17 cellular contexts compared by ENCODE assay signal in the genomic region with DNA sequence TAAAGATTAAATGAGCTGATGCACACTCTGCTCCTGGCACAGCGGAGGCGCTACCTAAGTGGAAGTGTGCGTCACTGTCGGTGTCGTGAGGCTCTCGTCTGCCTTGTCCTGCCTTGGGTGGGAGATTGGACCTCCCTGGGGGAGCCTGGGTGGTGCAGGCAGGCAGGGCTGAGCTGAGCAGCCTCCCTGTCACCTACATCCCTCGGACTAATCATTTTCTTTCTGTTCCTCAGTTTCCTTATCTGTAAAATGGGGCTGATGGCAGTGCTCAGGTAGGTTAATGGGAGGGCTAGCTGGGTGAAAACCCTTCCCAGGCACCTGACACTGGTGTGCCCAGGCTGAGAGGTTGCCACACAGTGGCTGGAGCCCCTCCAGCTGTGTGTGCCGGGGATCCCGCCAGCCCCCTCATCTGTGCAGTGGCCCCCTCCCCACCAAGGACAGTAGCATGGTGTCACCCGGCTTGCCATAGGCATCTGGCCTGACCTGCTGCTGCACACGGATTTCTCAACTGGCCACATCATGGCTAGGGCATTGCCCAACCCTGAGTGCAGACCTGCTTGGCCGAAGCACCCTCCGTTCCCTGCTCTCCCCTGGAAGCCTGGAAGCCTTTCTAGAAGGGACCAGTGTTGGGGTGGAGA. TPM values are rescaled to one million over a fixed set of nuclear protein-coding genes. Genes with fewer than 3 reads are reported as not detected.
DNase-seq lines count a peak whose midpoint lies in the region; ATAC-seq, FAIRE-seq and TF ChIP-seq lines count a peak whose summit lies in the region.
"Had no signal": no experiment of that assay in that cellular context is flagged by ENCODE, and none has a peak within 500 bp of the region (broad histone marks: within the 10 kb centered on the region; RNA-seq: fewer than 3 reads in every experiment).

No MANE protein-coding gene starts in this region.

- H3K79me2 ChIP-seq in HepG2 (ENCODE audit: insufficient read depth, low read length), result no peaks in the 10 kb centered on the region

- no peak for TF ChIP-seq POLR2A in HepG2 (IDR thresholded peaks at IDR 0.05; ENCODE audit: insufficient read depth in 1 of 2, low read depth in 2 of 2, low read length in 2 of 2)

- H3K4me1 Mint-ChIP-seq in stimulated activated naive CD8-positive, alpha-beta T cell treated with anti-CD3 and anti-CD28 coated beads, Interleukin-15, Interleukin-2, amounts not matched to agents 100 ng/mL and 50 ng/mL, for 24 hours (ENCODE audit: low read depth), result peaks cover 93% of the 10 kb centered on the region
- H3K4me1 Mint-ChIP-seq in stimulated activated naive CD8-positive, alpha-beta T cell treated with anti-CD3 and anti-CD28 coated beads, Interleukin-15, amount 100 ng/mL, for 72 hours, result peaks cover 93% of the 10 kb centered on the region
- H3K4me1 Mint-ChIP-seq in activated CD4-positive, alpha-beta memory T cell treated with anti-CD3 and anti-CD28 coated beads for 36 hours (ENCODE audit: low read depth), result peaks cover 79% of the 10 kb centered on the region

- no peak for FAIRE-seq in HepG2 (lab: Jason Lieb, UNC)
- FAIRE-seq: urothelium cell line had no signal

- no peaks in the 10 kb centered on the region for H3K36me3 ChIP-seq in HepG2 (replicated peaks in 1 of 2; ENCODE audit: control insufficient read depth in 1 of 2, insufficient read depth in 2 of 2, low read length in 2 of 2)
- H3K36me3 ChIP-seq: esophagus muscularis mucosa, Peyer's patch had no signal

- H3K27me3 ChIP-seq in HepG2 (ENCODE audit: control insufficient read depth in 1 of 2, insufficient read depth in 2 of 2, low read length in 2 of 2), result peaks cover 2 to 26% of the 10 kb centered on the region in 2 experiments; a peak in 3 of 5 replicates
- H3K27me3 ChIP-seq: esophagus muscularis mucosa, Peyer's patch had no signal

- H3K36me3 Mint-ChIP-seq in stimulated activated naive CD8-positive, alpha-beta T cell treated with anti-CD3 and anti-CD28 coated beads, Interleukin-15, Interleukin-2, amounts not matched to agents 100 ng/mL and 50 ng/mL, for 24 hours (ENCODE audit: low read depth), result peaks cover 17% of the 10 kb centered on the region
- peaks cover 15% of the 10 kb centered on the region for H3K36me3 Mint-ChIP-seq in activated CD4-positive, alpha-beta memory T cell treated with anti-CD3 and anti-CD28 coated beads for 36 hours

- TF ChIP-seq RAD21 in HepG2 (CRISPR knock-in tag; IDR thresholded peaks at IDR 0.05), result no peak

- ATAC-seq in stimulated activated naive CD8-positive, alpha-beta T cell treated with anti-CD3 and anti-CD28 coated beads, Interleukin-15, amount 100 ng/mL, for 72 hours, result no peak
- ATAC-seq in HepG2, result peak; percentile 5; the same call in 2 of the 3 replicates
- no peak for ATAC-seq in GM18502 (IDR thresholded peaks at IDR 0.05; ENCODE audit: poor library complexity, unreplicated experiment)
- ATAC-seq: GM23338; left colon; stimulated activated naive B cell treated with anti-CD40 and anti-IgM and Interleukin-4, amounts not matched to agents 10 μg/mL and 1 μg/mL and 100 μg/mL, for 72 hours had no signal

- POLR2A ChIA-PET in activated CD4-positive, alpha-beta memory T cell treated with anti-CD3 and anti-CD28 coated beads for 36 hours (lab: Charles Lee), result interaction anchor here (1.4 kb wide), 1 partner anchor 68 kb away, joined by 3 read pairs; no protein-coding TSS in a partner anchor
- POLR2A ChIA-PET in HepG2 (lab: Yijun Ruan, JAX), result interaction anchor here (0.6 kb wide), 1 partner anchor 21 kb away, joined by 4 read pairs; no protein-coding TSS in a partner anchor

- H3K27ac ChIP-seq in HepG2 (ENCODE audit: extremely low read length, insufficient read depth, low read length), result no peak overlapping the region
- H3K27ac ChIP-seq: esophagus muscularis mucosa had no signal

- no peaks in the 10 kb centered on the region for H3K27me3 Mint-ChIP-seq in stimulated activated naive CD8-positive, alpha-beta T cell treated with anti-CD3 and anti-CD28 coated beads, Interleukin-15, Interleukin-2, amounts not matched to agents 100 ng/mL and 50 ng/mL, for 24 hours
- H3K27me3 Mint-ChIP-seq in stimulated activated naive CD8-positive, alpha-beta T cell treated with anti-CD3 and anti-CD28 coated beads, Interleukin-15, amount 100 ng/mL, for 72 hours, result no peaks in the 10 kb centered on the region
- no peaks in the 10 kb centered on the region for H3K27me3 Mint-ChIP-seq in activated CD4-positive, alpha-beta memory T cell treated with anti-CD3 and anti-CD28 coated beads for 36 hours
- H3K27me3 Mint-ChIP-seq: stimulated activated naive B cell treated with anti-CD40 and anti-IgM and Interleukin-4, amounts not matched to agents 10 μg/mL and 1 μg/mL and 100 μg/mL, for 72 hours had no signal

- H3K4me2 ChIP-seq in HepG2 (ENCODE audit: low read depth, low read length), result no peak overlapping the region
- H3K4me2 ChIP-seq: GM23338 had no signal

- DNase-seq in stimulated activated naive CD8-positive, alpha-beta T cell treated with anti-CD3 and anti-CD28 coated beads, Interleukin-15, amount 100 ng/mL, for 72 hours, result no peak
- DNase-seq in activated CD4-positive, alpha-beta memory T cell treated with anti-CD3 and anti-CD28 coated beads for 36 hours, result no peak
- DNase-seq in HepG2 (ENCODE audit: low spot score) (no peak), T1000 (lab: John Stamatoyannopoulos, UW) (no peak), occipital lobe (lab: John Stamatoyannopoulos, UW) (no peak)
- DNase-seq: cortex of kidney; NCI-H1417; stimulated activated CD4-positive, alpha-beta T cell treated with anti-CD3 and anti-CD28 coated beads, Interleukin-4, amount 100 ng/mL, for 4 hours; stimulated activated naive B cell treated with anti-CD40 and anti-IgM and Interleukin-4, amounts not matched to agents 10 μg/mL and 1 μg/mL and 100 μg/mL, for 72 hours had no signal

- H3K9me3 ChIP-seq in HepG2 (ENCODE audit: low read length), result no peaks in the 10 kb centered on the region
- H3K9me3 ChIP-seq: esophagus muscularis mucosa, Peyer's patch had no signal

- BruUV-seq in HepG2 (replicated peaks; lab: Mats Ljungman, UMichigan), result no TSS peak

- intact Hi-C loops in activated CD4-positive, alpha-beta memory T cell treated with anti-CD3 and anti-CD28 coated beads for 36 hours (cut with micrococcal nuclease), result no loop called here
- intact Hi-C loops in HepG2 (cut with micrococcal nuclease; ENCODE audit: unreplicated experiment), result no loop called here

- in situ Hi-C loops in HepG2 (cut with HindIII; ENCODE audit: extremely low pct_ligation_motif_present, low pct_unique_long_range_greater_than_20kb), result loop anchor here (5.0 kb wide), 1 partner anchor 52 kb away; no protein-coding TSS in a partner anchor

- H3K4me3 Mint-ChIP-seq in stimulated activated naive CD8-positive, alpha-beta T cell treated with anti-CD3 and anti-CD28 coated beads, Interleukin-15, Interleukin-2, amounts not matched to agents 100 ng/mL and 50 ng/mL, for 24 hours, result no peak overlapping the region
- H3K4me3 Mint-ChIP-seq in stimulated activated naive CD8-positive, alpha-beta T cell treated with anti-CD3 and anti-CD28 coated beads, Interleukin-15, amount 100 ng/mL, for 72 hours, result peak overlapping the region in 1 of 2 donors; percentile 61
- no peak overlapping the region for H3K4me3 Mint-ChIP-seq in activated CD4-positive, alpha-beta memory T cell treated with anti-CD3 and anti-CD28 coated beads for 36 hours
- H3K4me3 Mint-ChIP-seq: GM23338; nephron; stimulated activated naive B cell treated with anti-CD40 and anti-IgM and Interleukin-4, amounts not matched to agents 10 μg/mL and 1 μg/mL and 100 μg/mL, for 72 hours had no signal

- 74% methylated on average over 11 of the region's 13 CpGs for WGBS in HepG2 (ENCODE audit: low lambda C conversion rate)

- H3K9ac ChIP-seq in HepG2 (ENCODE audit: insufficient read depth, low read depth, low read length), result no peak overlapping the region

- no peak overlapping the region for H2AFZ ChIP-seq in HepG2 (ENCODE audit: low read length)
- H2AFZ ChIP-seq: GM23338 had no signal

- no peak overlapping the region for H3K4me3 ChIP-seq in HepG2 (replicated peaks in 1 of 3; ENCODE audit: insufficient read depth in 1 of 3, low read depth in 2 of 3, low read length in 3 of 3)
- H3K4me3 ChIP-seq: esophagus muscularis mucosa, GM23338, Peyer's patch had no signal

- TF ChIP-seq EP300 in HepG2 (IDR thresholded peaks at IDR 0.05; ENCODE audit: low read depth in 2 of 2, low read length in 2 of 2) (no peak), HepG2 (CRISPR knock-in tag; IDR thresholded peaks at IDR 0.05; ENCODE audit: borderline replicate concordance) (no peak)

- no peaks in the 10 kb centered on the region for H3K9me3 Mint-ChIP-seq in stimulated activated naive CD8-positive, alpha-beta T cell treated with anti-CD3 and anti-CD28 coated beads, Interleukin-15, Interleukin-2, amounts not matched to agents 100 ng/mL and 50 ng/mL, for 24 hours
- H3K9me3 Mint-ChIP-seq in stimulated activated naive CD8-positive, alpha-beta T cell treated with anti-CD3 and anti-CD28 coated beads, Interleukin-15, amount 100 ng/mL, for 72 hours, result no peaks in the 10 kb centered on the region
- no peaks in the 10 kb centered on the region for H3K9me3 Mint-ChIP-seq in activated CD4-positive, alpha-beta memory T cell treated with anti-CD3 and anti-CD28 coated beads for 36 hours
- H3K9me3 Mint-ChIP-seq: GM23338; nephron; stimulated activated naive B cell treated with anti-CD40 and anti-IgM and Interleukin-4, amounts not matched to agents 10 μg/mL and 1 μg/mL and 100 μg/mL, for 72 hours had no signal

- no peaks in the 10 kb centered on the region for H4K20me1 ChIP-seq in HepG2 (ENCODE audit: insufficient read depth, low read length)

- peak overlapping the region; percentile 61 for H3K27ac Mint-ChIP-seq in stimulated activated naive CD8-positive, alpha-beta T cell treated with anti-CD3 and anti-CD28 coated beads, Interleukin-15, Interleukin-2, amounts not matched to agents 100 ng/mL and 50 ng/mL, for 24 hours
- peak overlapping the region in 1 of 2 donors; percentile 57 for H3K27ac Mint-ChIP-seq in stimulated activated naive CD8-positive, alpha-beta T cell treated with anti-CD3 and anti-CD28 coated beads, Interleukin-15, amount 100 ng/mL, for 72 hours
- H3K27ac Mint-ChIP-seq in activated CD4-positive, alpha-beta memory T cell treated with anti-CD3 and anti-CD28 coated beads for 36 hours, result peak overlapping the region; percentile 62
- H3K27ac Mint-ChIP-seq: GM23338; nephron; stimulated activated naive B cell treated with anti-CD40 and anti-IgM and Interleukin-4, amounts not matched to agents 10 μg/mL and 1 μg/mL and 100 μg/mL, for 72 hours had no signal

- no peak for TF ChIP-seq CTCF in HepG2 (CRISPR knock-in tag; IDR thresholded peaks at IDR 0.05)

- CTCF ChIA-PET in activated CD4-positive, alpha-beta memory T cell treated with anti-CD3 and anti-CD28 coated beads for 36 hours (lab: Charles Lee), result interaction anchor here (1.0 to 1.1 kb wide), 2 partner anchors 57 to 536 kb away, joined by 3 read pairs; no protein-coding TSS in a partner anchor
- CTCF ChIA-PET in HepG2 (lab: Yijun Ruan, JAX; ENCODE audit: low intra/inter-chr PET ratio, low total read pairs), result no interaction called here

- peaks cover 35% of the 10 kb centered on the region for H3K4me1 ChIP-seq in HepG2 (ENCODE audit: insufficient read depth, low read length)

RNA-seq across cellular contexts. Expression of a gene that starts 4.3 kb away (rescaled TPM):
- 100 to 1,000 TPM in 1 of 2 experiments, 10 to 100 TPM in 1; 100.0 to 107 TPM for total RNA-seq in activated CD4-positive, alpha-beta memory T cell treated with anti-CD3 and anti-CD28 coated beads for 36 hours
- total RNA-seq in HepG2 (2016; rRNA removed; fragmentation: Illumina TruSeq; extraction: Trizol) (2.3 and 4.3 TPM in 2 replicates), occipital lobe (8.7 TPM)
- total RNA-seq in HepG2 (2016; cell fraction: cytosol; rRNA removed; fragmentation: Illumina TruSeq; extraction: Trizol; ENCODE audit: low read depth), result 0.51 and 1.3 TPM in 2 replicates
- total RNA-seq in HepG2 (2016; cell fraction: insoluble cytoplasmic fraction; rRNA removed; fragmentation: Illumina TruSeq; extraction: Trizol), result 2.5 and 4.5 TPM in 2 replicates
- 1.1 and 1.8 TPM in 2 replicates for total RNA-seq in HepG2 (2016; cell fraction: membrane; rRNA removed; fragmentation: Illumina TruSeq; extraction: Trizol)
- 3.9 and 5.9 TPM in 2 replicates for total RNA-seq in HepG2 (2016; cell fraction: nucleus; rRNA removed; fragmentation: Illumina TruSeq; extraction: Trizol)
- 2.2 and 3.7 TPM in 2 replicates for polyA plus RNA-seq in HepG2 (2011; rRNA removed)
- 1.2 and 1.5 TPM in 2 replicates for polyA plus RNA-seq in HepG2 (2011; cell fraction: cytosol; rRNA removed)
- polyA plus RNA-seq in HepG2 (2011; cell fraction: nucleus; rRNA removed), result 14.6 and 16.9 TPM in 2 replicates
- polyA plus RNA-seq in HepG2 (2012), result 1.7 and 3.0 TPM in 2 replicates
- polyA plus RNA-seq in HepG2 (2016; cell fraction: cytosol; fragmentation: Illumina TruSeq; extraction: Trizol; ENCODE audit: low read depth), result 0.17 and 0.38 TPM in 2 replicates
- 1.2 and 1.4 TPM in 2 replicates for polyA plus RNA-seq in HepG2 (2016; cell fraction: insoluble cytoplasmic fraction; fragmentation: Illumina TruSeq; extraction: Trizol; ENCODE audit: low read depth)
- polyA plus RNA-seq in HepG2 (2016; cell fraction: membrane; fragmentation: Illumina TruSeq; extraction: Trizol; ENCODE audit: low read depth), result 0.44 and 0.47 TPM in 2 replicates
- 6.9 and 8.7 TPM in 2 replicates for polyA plus RNA-seq in HepG2 (2016; cell fraction: nucleus; fragmentation: Illumina TruSeq; extraction: Trizol; ENCODE audit: insufficient read depth, low read depth)
- polyA minus RNA-seq in HepG2 (2011; rRNA and poly(A)+ RNA removed; ENCODE audit: low replicate concordance), result 17.5 and 40.6 TPM in 2 replicates
- 2.0 and 5.5 TPM in 2 replicates for polyA minus RNA-seq in HepG2 (2011; cell fraction: cytosol; rRNA and poly(A)+ RNA removed)
- 9.0 and 10.2 TPM in 2 replicates for polyA minus RNA-seq in HepG2 (2011; cell fraction: nucleus; rRNA and poly(A)+ RNA removed)

Comparison
In these comparisons a context has a peak if more than half of its experiments do, and no peak if none do; other contexts are left out.
1. RNA of a gene that starts 4.3 kb away (total RNA-seq): 100.0 to 107 TPM in activated CD4-positive, alpha-beta memory T cell treated with anti-CD3 and anti-CD28 coated beads for 36 hours; 8.7 TPM in occipital lobe (single experiment) and 0.51 to 5.9 TPM in HepG2; every median in the first group is over 10 times any median in the second.